Comparison of ENCODE assay signal across 31 cellular contexts in genomic region chr22:30474121-30474520, GRCh38. TPM values are rescaled to one million over a fixed set of nuclear protein-coding genes. Genes with fewer than 3 reads are reported as not detected.
"Had no signal": no experiment of that assay in that cellular context is flagged by ENCODE, and none has a peak within 500 bp of the region (broad histone marks: within the 10 kb centered on the region; RNA-seq: fewer than 3 reads in every experiment).

No MANE protein-coding gene starts in this region.

- H3K27ac Mint-ChIP-seq: endodermal cell, mesothelial cell of epicardium had no signal

- H3K36me3 ChIP-seq: esophagus squamous epithelium, gastrocnemius medialis, heart right ventricle, left lung, lower lobe of right lung had no signal

- H3K9me3 Mint-ChIP-seq: endodermal cell, mesothelial cell of epicardium, naive B cell had no signal

- H3K4me3 ChIP-seq: coronary artery, dorsolateral prefrontal cortex, esophagus squamous epithelium, gastrocnemius medialis, heart right ventricle, left lung, lower lobe of right lung, mucosa of descending colon had no signal

- H3K27ac ChIP-seq: coronary artery, dorsolateral prefrontal cortex, epithelial cell of prostate, esophagus squamous epithelium, gastrocnemius medialis, heart right ventricle, left lung, lower lobe of right lung had no signal

- H3K4me1 Mint-ChIP-seq: mesothelial cell of epicardium, naive B cell had no signal

- H3K27me3 ChIP-seq: dorsolateral prefrontal cortex had no signal

- H3K9me3 ChIP-seq: esophagus squamous epithelium, gastrocnemius medialis, heart right ventricle, left lung, lower lobe of right lung, mucosa of descending colon had no signal

- ATAC-seq: esophagus mucosa, gastrocnemius medialis, heart right ventricle, left cardiac atrium, left lung, left ventricle myocardium superior, lower lobe of right lung, mucosa of descending colon had no signal

- H3K4me3 Mint-ChIP-seq: endodermal cell, mesothelial cell of epicardium, naive B cell had no signal

- DNase-seq: dermis blood vessel endothelial cell; dorsolateral prefrontal cortex; effector CD4-positive, alpha-beta T cell; effector memory CD4-positive, alpha-beta T cell; endodermal cell; erythroblast; esophagus squamous epithelium; foreskin fibroblast; foreskin melanocyte; gastrocnemius medialis; glutamatergic neuron; head of caudate nucleus; heart right ventricle; hippocampal formation; left cardiac atrium; left lung; left ventricle myocardium superior; lower lobe of right lung; mesenchymal stem cell; mucosa of descending colon; naive B cell had no signal

- H3K36me3 Mint-ChIP-seq: mesothelial cell of epicardium, naive B cell had no signal

- H3K4me1 ChIP-seq: gastrocnemius medialis, heart right ventricle, left lung, lower lobe of right lung had no signal

RNA-seq across cellular contexts. Expression of gene SEC14L3, which starts 2.3 kb away (rescaled TPM):
- total RNA-seq: dermis blood vessel endothelial cell, endodermal cell, esophagus mucosa, gastrocnemius medialis, glomerular endothelial cell, heart right ventricle, kidney epithelial cell, left cardiac atrium, left ventricle myocardium superior, lung microvascular endothelial cell, mesenteric fat pad, mesothelial cell of epicardium, mucosa of descending colon, myocyte had no signal
- polyA plus RNA-seq: heart right ventricle, keratinocyte had no signal

RNA-seq across cellular contexts. Expression of gene SEC14L4, which starts 31.4 kb away (rescaled TPM):
- total RNA-seq: esophagus mucosa, esophagus squamous epithelium, glomerular endothelial cell, left cardiac atrium, left ventricle myocardium superior, lung microvascular endothelial cell, mesenteric fat pad, mucosa of descending colon, myocyte had no signal
- polyA plus RNA-seq: heart right ventricle had no signal
